In genomic region chr2:46848446-46848845, GRCh38 we compare ENCODE assay signal across 2 cellular contexts.
TF ChIP-seq lines count a peak whose summit lies in the region.

No MANE protein-coding gene starts in this region.

TF ChIP-seq in SK-N-SH, 30 proteins besides CTCF, POLR2A, EP300 and RAD21:
- TF ChIP-seq ZBTB33 (IDR thresholded peaks at IDR 0.05; ENCODE audit: borderline replicate concordance, low read depth): no peak
- TF ChIP-seq FOXJ3 (CRISPR knock-in tag; IDR thresholded peaks at IDR 0.05): no peak
- TF ChIP-seq SMC3 (IDR thresholded peaks at IDR 0.05; ENCODE audit: low read depth, low read length): no peak
- TF ChIP-seq MAX (IDR thresholded peaks at IDR 0.05; ENCODE audit: low read depth): no peak
- TF ChIP-seq RCOR1 (IDR thresholded peaks at IDR 0.05; ENCODE audit: low read length): no peak
TF ChIP-seq in SK-N-SH: peak in this region for 0.

TF ChIP-seq in SK-N-SH treated with all-trans-retinoic acid at 6 μM for 48 hours, 23 proteins besides CTCF, POLR2A, EP300 and RAD21 (continued from another document):
- TF ChIP-seq ZNF565 (CRISPR knock-in tag; conservative IDR thresholded peaks at IDR 0.05; ENCODE audit: low read depth) (no peak), ZNF8 (CRISPR knock-in tag; IDR thresholded peaks at IDR 0.05) (no peak), RARB (CRISPR knock-in tag; IDR thresholded peaks at IDR 0.05) (no peak), OSR1 (CRISPR knock-in tag; IDR thresholded peaks at IDR 0.05) (no peak), CSDC2 (CRISPR knock-in tag; IDR thresholded peaks at IDR 0.05) (no peak), TSHZ2 (CRISPR knock-in tag; IDR thresholded peaks at IDR 0.05) (no peak; the same call in 1 of the 2 replicates), ZFP30 (CRISPR knock-in tag; IDR thresholded peaks at IDR 0.05) (no peak), GLIS3 (CRISPR knock-in tag; IDR thresholded peaks at IDR 0.05) (no peak), PPARA (CRISPR knock-in tag; IDR thresholded peaks at IDR 0.05; ENCODE audit: borderline replicate concordance) (no peak), ISL1 (CRISPR knock-in tag; IDR thresholded peaks at IDR 0.05) (no peak), ARNTL (CRISPR knock-in tag; IDR thresholded peaks at IDR 0.05; ENCODE audit: borderline replicate concordance, low read depth) (no peak), PATZ1 (CRISPR knock-in tag; IDR thresholded peaks at IDR 0.05; ENCODE audit: borderline replicate concordance) (no peak)
